ENCODE assay signal across 19 cellular contexts in the genomic region with DNA sequence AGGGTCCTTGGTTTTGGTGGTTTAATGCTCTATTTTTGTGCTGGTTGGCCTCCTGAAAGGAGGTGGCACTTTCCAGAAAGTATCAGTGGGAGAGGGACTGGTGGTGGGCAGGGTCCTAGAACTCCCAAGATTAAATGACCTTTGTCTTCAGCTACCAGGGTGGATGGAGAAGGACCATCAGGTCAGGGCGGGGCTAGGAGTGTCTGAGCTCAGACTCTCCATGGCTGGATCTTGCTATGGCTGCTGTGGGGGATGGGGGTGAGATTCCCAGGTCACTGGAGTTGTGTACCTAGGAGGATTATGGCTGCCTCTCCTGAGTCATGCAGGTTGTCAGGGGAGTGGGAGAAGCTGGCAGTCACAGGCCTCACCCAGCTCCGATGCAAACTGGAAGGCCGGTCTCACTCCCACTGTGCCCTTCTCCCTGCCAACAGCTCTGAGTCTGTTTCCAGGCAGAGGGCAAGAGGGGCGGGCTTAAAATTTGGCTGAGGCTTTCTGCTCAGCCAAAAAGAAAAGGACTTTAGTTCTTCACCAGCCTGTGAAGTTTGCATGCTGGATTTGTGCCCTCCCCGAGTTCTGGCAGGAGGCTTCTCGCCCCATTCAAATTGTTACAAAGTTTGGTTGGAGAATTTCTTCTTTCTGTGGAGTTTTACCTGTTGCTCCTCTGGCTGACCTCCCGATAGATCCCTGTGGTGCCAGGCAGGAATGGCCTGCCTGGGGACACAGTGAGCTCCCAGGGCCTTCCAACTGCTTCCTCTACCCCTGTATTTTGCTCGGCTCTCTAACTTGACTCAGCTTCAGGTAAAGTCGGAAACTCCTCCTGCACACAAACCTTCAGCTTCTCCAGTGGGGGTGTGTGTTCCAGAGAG. TPM values are rescaled to one million over a fixed set of nuclear protein-coding genes. Genes with fewer than 3 reads are reported as not detected.
DNase-seq lines count a peak whose midpoint lies in the region; ATAC-seq, FAIRE-seq and TF ChIP-seq lines count a peak whose summit lies in the region.
"Had no signal": no experiment of that assay in that cellular context is flagged by ENCODE, and none has a peak within 500 bp of the region (broad histone marks: within the 10 kb centered on the region; RNA-seq: fewer than 3 reads in every experiment).

No MANE protein-coding gene starts in this region.

- no peak for TF ChIP-seq POLR2A in GM12892 (IDR thresholded peaks at IDR 0.05; ENCODE audit: low read depth, low read length)

- FAIRE-seq in GM12892 (lab: Jason Lieb, UNC) = peak; percentile 53
- FAIRE-seq: GM19239 had no signal

- DNase-seq in GM12892 (ENCODE audit: insufficient read length) = no peak
- peak in 41 of 58 donors; percentile 11 to 86 (median 49) for DNase-seq in anterior cingulate cortex (lab: John Stamatoyannopoulos, UW)
- peak; percentile 40 for DNase-seq in putamen (ENCODE audit: low spot score)
- no peak for DNase-seq in stimulated activated naive CD4-positive, alpha-beta T cell treated with Interleukin-2 at 50 U/mL for 16 hours (lab: John Stamatoyannopoulos, UW)
- DNase-seq in NK-92 treated with Interleukin-12 subunit alpha and Interleukin-12 subunit beta, amount 100 ng/mL, for 24 hours (lab: John Stamatoyannopoulos, UW) = no peak
- no peak for DNase-seq in cortex of kidney (lab: John Stamatoyannopoulos, UW)
- DNase-seq: activated naive CD4-positive, alpha-beta T cell treated with Interleukin-2 at 50 U/mL for 16 hours; glutamatergic neuron; HCEC 1CT; mesendoderm; NCI-H1930; nephron progenitor cell; RPMI8226; stimulated activated naive CD8-positive, alpha-beta T cell treated with anti-CD3 and anti-CD28 coated beads, Interleukin-15, Interleukin-2, amounts not matched to agents 100 U/mL and 50 U/mL, for 24 hours had no signal

- ATAC-seq in HG03571 (IDR thresholded peaks at IDR 0.05; ENCODE audit: unreplicated experiment) = no peak
- ATAC-seq: stimulated activated naive CD8-positive, alpha-beta T cell treated with anti-CD3 and anti-CD28 coated beads, Interleukin-15, Interleukin-2, amounts not matched to agents 100 U/mL and 50 U/mL, for 24 hours had no signal

- H3K27ac ChIP-seq in layer of hippocampus (ENCODE audit: low read depth, low read length) = peak overlapping the region; percentile 62
- H3K27ac ChIP-seq: vagina had no signal

- no peaks in the 10 kb centered on the region for H3K27me3 ChIP-seq in layer of hippocampus (ENCODE audit: control insufficient read depth, insufficient read depth, low read length)
- H3K27me3 ChIP-seq: dorsolateral prefrontal cortex, vagina had no signal

RNA-seq across cellular contexts. Expression of a gene that starts 13.1 kb away (rescaled TPM):
- 25.4 TPM for polyA plus RNA-seq in GM12892 (2012; ENCODE audit: missing spikeins)

RNA-seq across cellular contexts. Expression of a gene that starts 13.1 kb away (rescaled TPM):
- polyA plus RNA-seq in GM12892 (2012; ENCODE audit: missing spikeins) = 8.3 TPM

RNA-seq across cellular contexts. Expression of a gene that starts 17.1 kb away (rescaled TPM):
- 1.2 TPM for polyA plus RNA-seq in GM12892 (2012; ENCODE audit: missing spikeins)

RNA-seq across cellular contexts. Expression of a gene that starts 59.5 kb away (rescaled TPM):
- polyA plus RNA-seq in GM12892 (2012; ENCODE audit: missing spikeins) = 22.3 TPM

Comparison
In these comparisons a context has a peak if more than half of its experiments do, and no peak if none do; other contexts are left out.
1. DNase-seq: peak in anterior cingulate cortex (41 of 58) and putamen (single experiment); none in GM12892 (single experiment), stimulated activated naive CD4-positive, alpha-beta T cell treated with Interleukin-2 at 50 U/mL for 16 hours (single experiment), NK-92 treated with Interleukin-12 subunit alpha and Interleukin-12 subunit beta, amount 100 ng/mL, for 24 hours (single experiment) and cortex of kidney (single experiment).